13 cellular contexts compared by ENCODE assay signal in the genomic region with DNA sequence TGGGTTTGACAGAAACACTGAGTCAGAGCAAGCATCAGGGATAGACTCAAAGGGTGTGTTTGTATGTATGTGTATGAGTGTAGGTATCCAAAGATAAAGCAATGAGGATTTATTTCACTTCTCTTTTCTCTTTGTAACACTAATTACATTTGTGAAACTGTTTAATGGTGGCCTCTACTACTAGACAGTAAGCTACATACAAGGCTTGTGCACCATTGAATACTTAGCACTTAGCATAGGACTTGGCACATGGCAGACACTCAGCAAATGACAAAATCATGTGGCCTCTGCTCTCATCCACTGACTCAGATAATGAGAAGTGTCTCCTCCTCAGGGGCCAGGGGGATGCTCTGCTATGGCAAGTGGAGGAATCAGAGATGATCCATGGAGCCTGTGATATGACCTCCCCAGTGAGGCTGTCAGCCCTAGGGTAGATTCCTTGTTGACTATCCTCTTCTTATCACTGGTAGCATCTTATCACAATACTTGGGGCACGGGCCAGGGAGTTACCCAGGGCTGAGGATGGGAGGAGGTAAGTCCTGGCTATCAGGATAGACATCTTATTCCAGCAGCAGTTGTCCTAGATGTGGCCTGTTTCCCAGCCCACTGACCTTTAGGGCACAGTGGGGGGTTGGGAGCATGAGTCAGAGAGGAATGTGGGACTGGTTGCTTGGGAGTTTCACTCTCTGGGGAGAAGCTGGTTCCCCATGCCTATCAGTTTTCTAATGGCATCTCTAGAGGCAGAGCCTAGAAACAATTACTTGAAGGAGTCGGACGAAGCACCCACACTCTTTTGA.
DNase-seq lines count a peak whose midpoint lies in the region; ATAC-seq, FAIRE-seq and TF ChIP-seq lines count a peak whose summit lies in the region.
"Had no signal": no experiment of that assay in that cellular context is flagged by ENCODE, and none has a peak within 500 bp of the region (broad histone marks: within the 10 kb centered on the region; RNA-seq: fewer than 3 reads in every experiment).

No MANE protein-coding gene starts in this region.

- no peak overlapping the region for H3K4ac ChIP-seq in mesendoderm (ENCODE audit: low read depth, low read length)

- H2AFZ ChIP-seq in K562 (ENCODE audit: low read depth, low read length), result no peak overlapping the region

- no peak overlapping the region for H4K5ac ChIP-seq in mesendoderm (ENCODE audit: low read length)

- no peak overlapping the region for H2BK15ac ChIP-seq in mesendoderm (replicated peaks; ENCODE audit: low read depth)

- H3K56ac ChIP-seq in mesendoderm (ENCODE audit: low read length), result no peak overlapping the region

- ATAC-seq in K562 (no peak), HG02981 (IDR thresholded peaks at IDR 0.05; ENCODE audit: unreplicated experiment) (no peak), GM19023 (IDR thresholded peaks at IDR 0.05; ENCODE audit: unreplicated experiment) (no peak)
- ATAC-seq: left lobe of liver had no signal

- TF ChIP-seq CTCF in C4-2B (conservative IDR thresholded peaks at IDR 0.05) (no peak), K562 (IDR thresholded peaks at IDR 0.05 in 2 of 3, conservative IDR thresholded peaks at IDR 0.05 in 1 of 3; ENCODE audit: insufficient read depth in 2 of 3, low read depth in 1 of 3, low read length in 3 of 3) (no peak)

- H3K18ac ChIP-seq in mesendoderm (ENCODE audit: low read length), result no peak overlapping the region

- intact Hi-C loops in K562 (cut with micrococcal nuclease), result no loop called here

- FAIRE-seq in K562 (lab: Jason Lieb, UNC), result no peak

- H3K27me3 ChIP-seq in K562 (ENCODE audit: control insufficient read depth in 2 of 2, insufficient read depth in 2 of 2, low read length in 2 of 2), result peaks cover 5 to 9% of the 10 kb centered on the region in 2 experiments; a peak in 3 of 5 replicates
- no peaks in the 10 kb centered on the region for H3K27me3 ChIP-seq in mesendoderm (ENCODE audit: insufficient read depth, low read length, poor library complexity)

- in situ Hi-C loops in K562 (cut with MboI), result no loop called here

- H3K23ac ChIP-seq in mesendoderm (ENCODE audit: low read length), result no peak overlapping the region

- H2BK120ac ChIP-seq in mesendoderm (ENCODE audit: low read depth, low read length), result no peak overlapping the region

- no peaks in the 10 kb centered on the region for H3K79me1 ChIP-seq in mesendoderm (ENCODE audit: low read length)

- H4K20me1 ChIP-seq in K562 (replicated peaks; ENCODE audit: control insufficient read depth, insufficient read depth, low read length), result no peaks in the 10 kb centered on the region

- no peaks in the 10 kb centered on the region for H3K9me1 ChIP-seq in K562 (ENCODE audit: control insufficient read depth, insufficient read depth, low read length)

- no peak for TF ChIP-seq EP300 in K562 (IDR thresholded peaks at IDR 0.05; ENCODE audit: low read length)

- H2AK5ac ChIP-seq in mesendoderm (ENCODE audit: low read length), result no peak overlapping the region

- H3K9ac ChIP-seq in K562 (ENCODE audit: insufficient read depth in 1 of 2, low read depth in 2 of 2, low read length in 2 of 2), result no peak overlapping the region
- no peak overlapping the region for H3K9ac ChIP-seq in mesendoderm (ENCODE audit: low read length)

- BruUV-seq in K562 (replicated peaks; lab: Mats Ljungman, UMichigan), result no TSS peak

- H2BK5ac ChIP-seq in mesendoderm (ENCODE audit: low read length), result no peak overlapping the region

- no peak for TF ChIP-seq RAD21 in K562 (CRISPR knock-in tag; conservative IDR thresholded peaks at IDR 0.05 in 1 of 2, IDR thresholded peaks at IDR 0.05 in 1 of 2)

- peak overlapping the region; percentile 49; the same call in 1 of the 2 replicates for H3K27ac ChIP-seq in C4-2B
- no peak overlapping the region for H3K27ac ChIP-seq in K562 (ENCODE audit: extremely low read depth, low read depth, low read length)
- no peak overlapping the region for H3K27ac ChIP-seq in mesendoderm (ENCODE audit: low read depth, low read length)

- DNase-seq in HS-5 (ENCODE audit: low read depth), result peak; percentile 23
- DNase-seq in K562 (ENCODE audit: extremely low read depth in 1 of 4, low spot score in 3 of 4), result peak in 3 of 4 experiments; percentile 6 to 33 (median 27)
- DNase-seq in mesendoderm, result peak; percentile 96
- DNase-seq in SK-N-DZ (ENCODE audit: low spot score), result no peak
- no peak for DNase-seq in Ammon's horn (ENCODE audit: low spot score)
- DNase-seq: activated naive CD8-positive, alpha-beta T cell treated with anti-CD3 and anti-CD28 coated beads for 36 hours; C1 segment of cervical spinal cord; OCI-M1; stimulated activated naive CD4-positive, alpha-beta T cell had no signal

- H3K9me3 ChIP-seq in K562 (replicated peaks; ENCODE audit: control insufficient read depth, insufficient read depth, low read depth, low read length), result no peaks in the 10 kb centered on the region

- no peaks in the 10 kb centered on the region for H3K36me3 ChIP-seq in K562 (ENCODE audit: control insufficient read depth, insufficient read depth, low read length)
- no peaks in the 10 kb centered on the region for H3K36me3 ChIP-seq in mesendoderm (ENCODE audit: control insufficient read depth, insufficient read depth, low read length)

- POLR2A ChIA-PET in K562 (lab: Yijun Ruan, JAX), result no interaction called here

- WGBS in K562 (ENCODE audit: insufficient coverage, low coverage, missing lambda C conversion rate), result 0% methylated on average over 3 of the region's 3 CpGs
- WGBS in mesendoderm (ENCODE audit: extremely low coverage, insufficient coverage, low lambda C conversion rate), result no CpG with 5 or more reads among the region's 3 CpGs

- CTCF ChIA-PET in K562 (lab: Yijun Ruan, JAX; ENCODE audit: low intra/inter-chr PET ratio), result no interaction called here

- H4K8ac ChIP-seq in mesendoderm (ENCODE audit: low read depth, low read length), result no peak overlapping the region

- H3K4me2 ChIP-seq in K562 (ENCODE audit: insufficient read depth, low read length) (no peak overlapping the region), mesendoderm (ENCODE audit: low read length) (no peak overlapping the region)

- H3K79me2 ChIP-seq in K562 (ENCODE audit: control insufficient read depth, insufficient read depth, low read length) (no peaks in the 10 kb centered on the region), mesendoderm (ENCODE audit: control insufficient read depth, insufficient read depth, low read length) (no peaks in the 10 kb centered on the region)

- TF ChIP-seq POLR2A in K562 (conservative IDR thresholded peaks at IDR 0.05), result no peak

- H3K4me3 ChIP-seq in K562 (no peak overlapping the region), mesendoderm (ENCODE audit: low read length) (no peak overlapping the region)

- H3K4me1 ChIP-seq in K562 (replicated peaks in 1 of 2; ENCODE audit: control insufficient read depth in 2 of 2, insufficient read depth in 2 of 2, low read length in 2 of 2) (no peaks in the 10 kb centered on the region; a peak in 2 of 5 replicates), mesendoderm (ENCODE audit: control insufficient read depth, low read depth, low read length) (no peaks in the 10 kb centered on the region)

TF ChIP-seq in K562, 482 proteins besides CTCF, POLR2A, EP300 and RAD21 (continues in another document):
- TF ChIP-seq ETS2 (tag; IDR thresholded peaks at IDR 0.05; ENCODE audit: borderline replicate concordance, poor library complexity, severe bottlenecking) (no peak), CLOCK (CRISPR knock-in tag; IDR thresholded peaks at IDR 0.05; ENCODE audit: borderline replicate concordance) (no peak), FOSL1 (tag; conservative IDR thresholded peaks at IDR 0.05) (peak; percentile 91), ZNF324 (CRISPR knock-in tag; IDR thresholded peaks at IDR 0.05) (no peak), HBP1 (CRISPR knock-in tag; IDR thresholded peaks at IDR 0.05) (no peak)
- TF ChIP-seq, protein P1, sequence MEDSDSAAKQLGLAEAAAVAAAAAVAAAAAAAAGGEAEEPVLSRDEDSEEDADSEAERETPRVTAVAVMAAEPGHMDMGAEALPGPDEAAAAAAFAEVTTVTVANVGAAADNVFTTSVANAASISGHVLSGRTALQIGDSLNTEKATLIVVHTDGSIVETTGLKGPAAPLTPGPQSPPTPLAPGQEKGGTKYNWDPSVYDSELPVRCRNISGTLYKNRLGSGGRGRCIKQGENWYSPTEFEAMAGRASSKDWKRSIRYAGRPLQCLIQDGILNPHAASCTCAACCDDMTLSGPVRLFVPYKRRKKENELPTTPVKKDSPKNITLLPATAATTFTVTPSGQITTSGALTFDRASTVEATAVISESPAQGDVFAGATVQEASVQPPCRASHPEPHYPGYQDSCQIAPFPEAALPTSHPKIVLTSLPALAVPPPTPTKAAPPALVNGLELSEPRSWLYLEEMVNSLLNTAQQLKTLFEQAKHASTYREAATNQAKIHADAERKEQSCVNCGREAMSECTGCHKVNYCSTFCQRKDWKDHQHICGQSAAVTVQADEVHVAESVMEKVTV (CRISPR knock-in tag; IDR thresholded peaks at IDR 0.05), result no peak

Comparison
In these comparisons a context has a peak if more than half of its experiments do, and no peak if none do; other contexts are left out.
1. DNase-seq: peak in HS-5 (single experiment), K562 (3 of 4) and mesendoderm (single experiment); none in SK-N-DZ (single experiment) and Ammon's horn (single experiment).